8 cellular contexts compared by ENCODE assay signal in the genomic region with DNA sequence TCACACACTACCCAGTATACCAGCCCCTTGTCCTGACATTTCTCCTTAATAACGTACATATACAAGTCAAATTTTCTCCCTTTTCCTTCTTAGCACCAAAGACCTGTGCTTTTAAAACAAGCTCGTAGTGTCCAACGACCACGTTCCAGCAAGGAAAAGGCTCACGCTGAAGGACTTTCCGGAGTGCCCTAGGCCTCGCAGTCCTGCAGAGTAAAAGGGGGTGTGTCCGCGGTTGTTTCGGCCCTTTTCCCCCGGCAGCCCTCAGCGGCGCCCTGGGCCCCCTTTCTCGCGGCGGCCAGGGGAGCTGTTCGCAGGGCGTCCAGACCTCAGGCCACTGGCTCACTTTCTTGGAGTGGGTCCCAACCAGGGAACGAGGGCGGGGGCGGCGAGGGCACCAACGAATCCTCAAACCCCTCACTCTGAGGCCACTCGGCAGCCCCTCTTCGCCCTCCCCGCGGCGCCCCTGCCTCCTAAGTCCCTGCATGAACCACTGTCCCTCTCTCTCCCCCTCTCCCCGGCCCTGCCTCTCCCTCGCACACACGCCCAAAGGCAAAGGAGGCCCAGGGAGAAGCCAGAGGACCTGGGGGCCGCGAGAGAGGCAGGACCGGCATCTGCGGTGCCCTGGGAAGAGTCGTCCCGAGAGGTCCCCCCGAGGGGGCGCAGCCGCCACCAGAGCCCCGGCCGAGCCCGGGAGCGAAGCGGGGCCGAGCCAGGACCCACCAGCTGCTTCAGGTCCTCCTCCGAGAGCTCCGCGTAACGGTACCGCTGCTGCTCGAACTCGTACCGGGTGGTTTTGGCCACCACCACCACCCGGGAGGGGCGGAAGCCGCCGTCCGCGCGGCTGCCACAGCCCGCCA.
DNase-seq lines count a peak whose midpoint lies in the region; ATAC-seq lines count a peak whose summit lies in the region.

No MANE protein-coding gene starts in this region.

- DNase-seq in NCI-H345 (lab: John Stamatoyannopoulos, UW) (peak; percentile 24), NCI-H345 treated with DMSO at 0.1 percent for 48 hours (lab: John Stamatoyannopoulos, UW; ENCODE audit: unreplicated experiment) (no peak), NCI-H1105 treated with DMSO at 0.1 percent for 48 hours (lab: John Stamatoyannopoulos, UW) (peak; percentile 40), kidney tubule cell (ENCODE audit: low spot score) (peak; percentile 64)
- peak; percentile 6 to 12 for DNase-seq in activated CD4-positive, alpha-beta T cell treated with anti-CD3 and anti-CD28 coated beads for 24 hours (ENCODE audit: low read depth in 2 of 2)
- DNase-seq in stimulated activated CD4-positive, alpha-beta T cell treated with anti-CD3 and anti-CD28 coated beads, Interleukin-15, amount 100 ng/mL, for 24 hours = peak; percentile 56

- peak; percentile 37 for ATAC-seq in HG02840 (IDR thresholded peaks at IDR 0.05; ENCODE audit: low FRiP score, unreplicated experiment)

- H3K27ac ChIP-seq in cingulate gyrus (ENCODE audit: low read depth, low read length) = peak overlapping the region; percentile 94
